Comparison of ENCODE assay signal across 25 cellular contexts in genomic region chrX:119375561-119375960, GRCh38.
"Had no signal": no experiment of that assay in that cellular context is flagged by ENCODE, and none has a peak within 500 bp of the region (broad histone marks: within the 10 kb centered on the region; RNA-seq: fewer than 3 reads in every experiment).

No MANE protein-coding gene starts in this region.

- H3K79me2 ChIP-seq: hepatocyte had no signal

- H3K36me3 ChIP-seq: left lung, right lobe of liver, vagina had no signal

- H3K9me3 ChIP-seq: body of pancreas, left lung, right lobe of liver, vagina had no signal

- DNase-seq: activated CD4-positive, alpha-beta T cell treated with anti-CD3 and anti-CD28 coated beads, Interleukin-2, amount 10 ng/mL, durations not matched to agents 7 days and 5 days; activated CD4-positive, CD25-positive, alpha-beta regulatory T cell treated with anti-CD3 and anti-CD28 coated beads, Interleukin-2, amount 50 U/mL, for 72 hours; activated CD8-positive, alpha-beta memory T cell treated with anti-CD3 and anti-CD28 coated beads, Interleukin-2, amount 10 ng/mL, durations not matched to agents 7 days and 5 days; activated CD8-positive, alpha-beta T cell treated with anti-CD3 and anti-CD28 coated beads for 36 hours; activated effector memory CD4-positive, alpha-beta T cell treated with anti-CD3 and anti-CD28 coated beads, Interleukin-2, amount 50 U/mL, for 16 hours; activated naive CD4-positive, alpha-beta T cell treated with anti-CD3 and anti-CD28 coated beads, Interleukin-2, amount 10 ng/mL, durations not matched to agents 7 days and 5 days; activated T-cell treated with anti-CD3 and anti-CD28 coated beads for 4 hours; amygdala; body of pancreas; foreskin melanocyte; glutamatergic neuron; immature natural killer cell; kidney glomerular epithelial cell; left lung; naive thymus-derived CD4-positive, alpha-beta T cell; occipital lobe; posterior cingulate gyrus; right lobe of liver; stimulated activated CD4-positive, alpha-beta T cell treated with anti-CD3 and anti-CD28 coated beads, Interleukin-15, amount 100 ng/mL, for 24 hours had no signal

- H3K4me3 ChIP-seq: body of pancreas, hepatocyte, left lung, lung, right lobe of liver, smooth muscle cell, vagina had no signal

- H3K27me3 ChIP-seq: body of pancreas, hepatocyte, left lung, right lobe of liver, vagina had no signal

- H3K27ac ChIP-seq: body of pancreas, hepatocyte, left lung, right lobe of liver, vagina, VCaP had no signal

- H3K4me2 ChIP-seq: hepatocyte, smooth muscle cell had no signal

- ATAC-seq: activated CD8-positive, alpha-beta memory T cell treated with anti-CD3 and anti-CD28 coated beads, Interleukin-2, amount 10 ng/mL, durations not matched to agents 7 days and 5 days; activated CD8-positive, alpha-beta T cell treated with anti-CD3 and anti-CD28 coated beads for 36 hours; body of pancreas; naive thymus-derived CD4-positive, alpha-beta T cell; right lobe of liver; stimulated activated memory B cell treated with anti-CD40 and anti-IgM and Interleukin-4, amounts not matched to agents 10 μg/mL and 1 μg/mL and 100 μg/mL, for 72 hours had no signal

- H2AFZ ChIP-seq: hepatocyte had no signal

- H3K4me1 ChIP-seq: body of pancreas, left lung, right lobe of liver, vagina had no signal
